Comparison of ENCODE assay signal across 29 cellular contexts in the genomic region with DNA sequence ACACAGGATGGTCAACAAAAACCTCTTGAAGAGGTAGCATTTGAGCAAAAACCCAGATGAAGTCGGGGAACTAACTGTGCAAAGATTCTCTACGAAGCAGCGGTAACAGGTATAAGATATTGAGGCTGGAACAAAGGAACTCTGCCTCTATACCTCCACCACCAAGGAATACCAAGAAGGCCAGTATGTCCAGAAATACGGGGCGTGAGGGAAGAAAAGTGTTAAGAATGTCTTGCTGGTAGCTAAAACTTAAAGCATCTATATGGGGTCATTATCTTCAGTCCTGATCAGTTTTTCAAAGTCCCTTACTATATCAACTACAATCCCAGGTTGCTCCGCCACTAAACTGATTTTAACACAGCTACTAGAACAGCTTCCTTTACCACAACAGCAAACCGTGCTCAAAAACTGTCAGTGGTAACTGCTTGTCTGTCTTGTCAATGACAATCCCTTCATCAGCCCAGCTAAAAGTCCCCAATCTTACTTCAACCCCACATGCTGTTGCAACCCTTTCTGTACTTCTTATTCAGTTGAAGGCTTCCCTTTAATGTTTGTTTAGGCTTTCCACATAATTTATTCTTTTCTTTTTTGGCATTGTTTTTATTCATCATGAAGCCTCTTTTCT. TPM values are rescaled to one million over a fixed set of nuclear protein-coding genes. Genes with fewer than 3 reads are reported as not detected.
DNase-seq lines count a peak whose midpoint lies in the region; ATAC-seq, FAIRE-seq and TF ChIP-seq lines count a peak whose summit lies in the region.
"Had no signal": no experiment of that assay in that cellular context is flagged by ENCODE, and none has a peak within 500 bp of the region (broad histone marks: within the 10 kb centered on the region; RNA-seq: fewer than 3 reads in every experiment).

No MANE protein-coding gene starts in this region.

- H3K27me3 Mint-ChIP-seq in activated naive CD4-positive, alpha-beta T cell treated with anti-CD3 and anti-CD28 coated beads, Interleukin-2, amount 50 U/mL, for 24 hours: no peaks in the 10 kb centered on the region
- no peaks in the 10 kb centered on the region for H3K27me3 Mint-ChIP-seq in activated T-helper 1 cell treated with anti-CD3 and anti-CD28 coated beads, Interleukin-12 subunit alpha, Interleukin-12 subunit beta, Interleukin-2, Interleukin-4 antibody, amounts not matched to agents 30 ng/mL and 10 ng/mL and 1 ng/mL, durations not matched to agents 14 hours and 24 hours and 36 hours (ENCODE audit: insufficient read depth)
- H3K27me3 Mint-ChIP-seq in natural killer cell treated with Interleukin-12 subunit alpha and Interleukin-12 subunit beta and Interleukin-15 and Interleukin-18, amount 100 ng/mL, for 72 hours: no peaks in the 10 kb centered on the region
- H3K27me3 Mint-ChIP-seq: dendritic cell treated with granulocyte-macrophage colony-stimulating factor and Interleukin-4, amounts not matched to agents 40 ng/mL and 50 ng/mL, for 4 days had no signal

- H3K27ac Mint-ChIP-seq in activated naive CD4-positive, alpha-beta T cell treated with anti-CD3 and anti-CD28 coated beads, Interleukin-2, amount 50 U/mL, for 24 hours: peak overlapping the region; percentile 92
- H3K27ac Mint-ChIP-seq in activated T-helper 1 cell treated with anti-CD3 and anti-CD28 coated beads, Interleukin-12 subunit alpha, Interleukin-12 subunit beta, Interleukin-2, Interleukin-4 antibody, amounts not matched to agents 30 ng/mL and 10 ng/mL and 1 ng/mL, durations not matched to agents 14 hours and 24 hours and 36 hours: peak overlapping the region; percentile 78
- peak overlapping the region; percentile 71 to 92 for H3K27ac Mint-ChIP-seq in natural killer cell treated with Interleukin-12 subunit alpha and Interleukin-12 subunit beta and Interleukin-15 and Interleukin-18, amount 100 ng/mL, for 72 hours
- H3K27ac Mint-ChIP-seq: dendritic cell treated with granulocyte-macrophage colony-stimulating factor and Interleukin-4, amounts not matched to agents 40 ng/mL and 50 ng/mL, for 4 days; memory B cell had no signal

- DNase-seq in activated naive CD4-positive, alpha-beta T cell (lab: John Stamatoyannopoulos, UW): no peak
- no peak for DNase-seq in GM12891 (ENCODE audit: insufficient read length, low spot score)
- no peak for DNase-seq in activated T-helper 1 cell treated with anti-CD3 and anti-CD28 coated beads, Interleukin-12 subunit alpha, Interleukin-12 subunit beta, Interleukin-2, Interleukin-4 antibody, amounts not matched to agents 30 ng/mL and 10 ng/mL and 1 ng/mL, durations not matched to agents 14 hours and 24 hours and 36 hours (ENCODE audit: low spot score)
- peak; percentile 69 for DNase-seq in natural killer cell treated with Interleukin-12 subunit alpha and Interleukin-12 subunit beta and Interleukin-15 and Interleukin-18, amount 100 ng/mL, for 72 hours (ENCODE audit: low spot score)
- no peak for DNase-seq in NCI-H2196 (lab: John Stamatoyannopoulos, UW; ENCODE audit: unreplicated experiment)
- DNase-seq: activated CD4-positive, alpha-beta T cell treated with anti-CD3 and anti-CD28 coated beads, Interleukin-2, amount 50 U/mL, for 1 hour; activated CD8-positive, alpha-beta memory T cell treated with anti-CD3 and anti-CD28 coated beads, Interleukin-2, amount 50 U/mL, for 4 hours; activated naive CD4-positive, alpha-beta T cell treated with anti-CD3 and anti-CD28 coated beads, Interleukin-2, amount 50 U/mL, for 16 hours; Calu3; central memory CD4-positive, alpha-beta T cell; foreskin keratinocyte; heart right ventricle; MM.1S; NCI-H1417 treated with DMSO at 0.1 percent for 48 hours; NCI-H2081; posterior cingulate gyrus; SK-N-SH; stimulated activated CD4-positive, alpha-beta T cell treated with anti-CD3 and anti-CD28 coated beads, Interleukin-12 subunit alpha, Interleukin-12 subunit beta, amount 100 ng/mL, for 4 hours; stimulated activated CD4-positive, alpha-beta T cell treated with anti-CD3 and anti-CD28 coated beads, Interleukin-4, amount 100 ng/mL, for 1 hour had no signal

- peaks cover 76% of the 10 kb centered on the region for H3K4me1 Mint-ChIP-seq in activated naive CD4-positive, alpha-beta T cell treated with anti-CD3 and anti-CD28 coated beads, Interleukin-2, amount 50 U/mL, for 24 hours
- H3K4me1 Mint-ChIP-seq in activated T-helper 1 cell treated with anti-CD3 and anti-CD28 coated beads, Interleukin-12 subunit alpha, Interleukin-12 subunit beta, Interleukin-2, Interleukin-4 antibody, amounts not matched to agents 30 ng/mL and 10 ng/mL and 1 ng/mL, durations not matched to agents 14 hours and 24 hours and 36 hours (ENCODE audit: low read depth): peaks cover 70% of the 10 kb centered on the region
- H3K4me1 Mint-ChIP-seq in natural killer cell treated with Interleukin-12 subunit alpha and Interleukin-12 subunit beta and Interleukin-15 and Interleukin-18, amount 100 ng/mL, for 72 hours (ENCODE audit: low read depth in 2 of 2): peaks cover 56 to 68% of the 10 kb centered on the region in 2 donors

- peaks cover 7% of the 10 kb centered on the region for H3K9me3 Mint-ChIP-seq in activated naive CD4-positive, alpha-beta T cell treated with anti-CD3 and anti-CD28 coated beads, Interleukin-2, amount 50 U/mL, for 24 hours
- H3K9me3 Mint-ChIP-seq in activated T-helper 1 cell treated with anti-CD3 and anti-CD28 coated beads, Interleukin-12 subunit alpha, Interleukin-12 subunit beta, Interleukin-2, Interleukin-4 antibody, amounts not matched to agents 30 ng/mL and 10 ng/mL and 1 ng/mL, durations not matched to agents 14 hours and 24 hours and 36 hours: no peaks in the 10 kb centered on the region
- peaks cover 6% of the 10 kb centered on the region for H3K9me3 Mint-ChIP-seq in natural killer cell treated with Interleukin-12 subunit alpha and Interleukin-12 subunit beta and Interleukin-15 and Interleukin-18, amount 100 ng/mL, for 72 hours
- H3K9me3 Mint-ChIP-seq: dendritic cell treated with granulocyte-macrophage colony-stimulating factor and Interleukin-4, amounts not matched to agents 40 ng/mL and 50 ng/mL, for 4 days; memory B cell had no signal

- peak; percentile 67 for FAIRE-seq in GM12891 (lab: Jason Lieb, UNC)
- FAIRE-seq: astrocyte, K562 had no signal

- no peak for TF ChIP-seq POLR2A in GM12891 (IDR thresholded peaks at IDR 0.05; ENCODE audit: low read depth, low read length)

- H3K36me3 Mint-ChIP-seq in activated naive CD4-positive, alpha-beta T cell treated with anti-CD3 and anti-CD28 coated beads, Interleukin-2, amount 50 U/mL, for 24 hours: peaks cover 12% of the 10 kb centered on the region
- H3K36me3 Mint-ChIP-seq in activated T-helper 1 cell treated with anti-CD3 and anti-CD28 coated beads, Interleukin-12 subunit alpha, Interleukin-12 subunit beta, Interleukin-2, Interleukin-4 antibody, amounts not matched to agents 30 ng/mL and 10 ng/mL and 1 ng/mL, durations not matched to agents 14 hours and 24 hours and 36 hours (ENCODE audit: low read depth): peaks cover 20% of the 10 kb centered on the region
- no peaks in the 10 kb centered on the region for H3K36me3 Mint-ChIP-seq in natural killer cell treated with Interleukin-12 subunit alpha and Interleukin-12 subunit beta and Interleukin-15 and Interleukin-18, amount 100 ng/mL, for 72 hours
- H3K36me3 Mint-ChIP-seq: memory B cell had no signal

- intact Hi-C loops in activated T-helper 1 cell treated with anti-CD3 and anti-CD28 coated beads, Interleukin-12 subunit alpha, Interleukin-12 subunit beta, Interleukin-2, Interleukin-4 antibody, amounts not matched to agents 30 ng/mL and 10 ng/mL and 1 ng/mL, durations not matched to agents 14 hours and 24 hours and 36 hours (cut with micrococcal nuclease): no loop called here

- H3K4me3 Mint-ChIP-seq in activated naive CD4-positive, alpha-beta T cell treated with anti-CD3 and anti-CD28 coated beads, Interleukin-2, amount 50 U/mL, for 24 hours: peak overlapping the region; percentile 57
- H3K4me3 Mint-ChIP-seq in activated T-helper 1 cell treated with anti-CD3 and anti-CD28 coated beads, Interleukin-12 subunit alpha, Interleukin-12 subunit beta, Interleukin-2, Interleukin-4 antibody, amounts not matched to agents 30 ng/mL and 10 ng/mL and 1 ng/mL, durations not matched to agents 14 hours and 24 hours and 36 hours: peak overlapping the region; percentile 61
- peak overlapping the region; percentile 85 for H3K4me3 Mint-ChIP-seq in natural killer cell treated with Interleukin-12 subunit alpha and Interleukin-12 subunit beta and Interleukin-15 and Interleukin-18, amount 100 ng/mL, for 72 hours
- H3K4me3 Mint-ChIP-seq: dendritic cell treated with granulocyte-macrophage colony-stimulating factor and Interleukin-4, amounts not matched to agents 40 ng/mL and 50 ng/mL, for 4 days; memory B cell had no signal

- peak; percentile 56 to 74 for ATAC-seq in natural killer cell treated with Interleukin-12 subunit alpha and Interleukin-12 subunit beta and Interleukin-15 and Interleukin-18, amount 100 ng/mL, for 72 hours
- no peak for ATAC-seq in HG03520 (IDR thresholded peaks at IDR 0.05; ENCODE audit: unreplicated experiment)
- no peak for ATAC-seq in GM19463 (IDR thresholded peaks at IDR 0.05; ENCODE audit: unreplicated experiment)
- ATAC-seq: foreskin keratinocyte, HCT116, heart right ventricle, K562, sciatic nerve had no signal

TF ChIP-seq in GM12891, 5 proteins besides CTCF, POLR2A, EP300 and RAD21:
- TF ChIP-seq TAF1 (IDR thresholded peaks at IDR 0.05; ENCODE audit: low read depth, low read length): no peak
- no peak for TF ChIP-seq SPI1 (IDR thresholded peaks at IDR 0.05; ENCODE audit: low read depth, low read length)
- no peak for TF ChIP-seq POLR2AphosphoS5 (IDR thresholded peaks at IDR 0.05; ENCODE audit: low read depth, low read length)
- no peak for TF ChIP-seq PAX5 (IDR thresholded peaks at IDR 0.05; ENCODE audit: insufficient read depth, low read length, severe bottlenecking)
- no peak for TF ChIP-seq POU2F2 (IDR thresholded peaks at IDR 0.05; ENCODE audit: low read depth, low read length)

RNA-seq across cellular contexts. Expression of gene PAM, which starts 9.4 kb away (rescaled TPM):
- polyA plus RNA-seq in GM12891 (2012; ENCODE audit: low read depth, missing spikeins): 20.7 TPM
- 74.0 and 80.7 TPM in 2 replicates for total RNA-seq in activated T-helper 1 cell treated with anti-CD3 and anti-CD28 coated beads, Interleukin-12 subunit alpha, Interleukin-12 subunit beta, Interleukin-2, Interleukin-4 antibody, amounts not matched to agents 30 ng/mL and 10 ng/mL and 1 ng/mL, durations not matched to agents 14 hours and 24 hours and 36 hours
- total RNA-seq in natural killer cell treated with Interleukin-12 subunit alpha and Interleukin-12 subunit beta and Interleukin-15 and Interleukin-18, amount 100 ng/mL, for 72 hours: 100 to 1,000 TPM in 1 of 2 donors, 10 to 100 TPM in 1; 86.3 to 124 TPM
- total RNA-seq: OCI-LY7 had no signal

Comparison
In these comparisons a context has a peak if more than half of its experiments do, and no peak if none do; other contexts are left out.
1. ATAC-seq: peak in natural killer cell treated with Interleukin-12 subunit alpha and Interleukin-12 subunit beta and Interleukin-15 and Interleukin-18, amount 100 ng/mL, for 72 hours (2 of 2); none in HG03520 (single experiment) and GM19463 (single experiment).
2. Peak in every context shown above with its lines, with median percentiles within 50 percentile points of each other: H3K27ac Mint-ChIP-seq and H3K4me3 Mint-ChIP-seq.